8 cellular contexts compared by ENCODE assay signal in genomic region chr6:147203311-147204059, GRCh38. TPM values are rescaled to one million over a fixed set of nuclear protein-coding genes. Genes with fewer than 3 reads are reported as not detected.
DNase-seq lines count a peak whose midpoint lies in the region; ATAC-seq and TF ChIP-seq lines count a peak whose summit lies in the region.

No MANE protein-coding gene starts in this region.

- no peaks in the 10 kb centered on the region for H3K4me1 ChIP-seq in MM.1S (ENCODE audit: low read length)
- peaks cover 7% of the 10 kb centered on the region for H3K4me1 ChIP-seq in parathyroid adenoma
- peaks cover 0 to 9% (median 6%) of the 10 kb centered on the region in 4 donors for H3K4me1 ChIP-seq in tibial artery

- H4K20me1 ChIP-seq in MM.1S (ENCODE audit: insufficient read depth, low read length), result no peaks in the 10 kb centered on the region

- H2AFZ ChIP-seq in MM.1S (ENCODE audit: low read length) (peak overlapping the region; percentile 78), parathyroid adenoma (peak overlapping the region; percentile 74)

- no peaks in the 10 kb centered on the region for H3K27me3 Mint-ChIP-seq in activated naive CD8-positive, alpha-beta T cell

- TF ChIP-seq CTCF in MM.1S (IDR thresholded peaks at IDR 0.05; ENCODE audit: low read length), result no peak
- no peak for TF ChIP-seq CTCF in parathyroid adenoma (IDR thresholded peaks at IDR 0.05)
- no peak for TF ChIP-seq CTCF in tibial artery (IDR thresholded peaks at IDR 0.05)

- no peaks in the 10 kb centered on the region for H3K9me3 Mint-ChIP-seq in activated naive CD8-positive, alpha-beta T cell (ENCODE audit: low read depth)

- H3K4me3 Mint-ChIP-seq in activated naive CD8-positive, alpha-beta T cell, result peak overlapping the region; percentile 95

- H3K4me1 Mint-ChIP-seq in activated naive CD8-positive, alpha-beta T cell (ENCODE audit: low read depth), result peaks cover 45% of the 10 kb centered on the region

- H3K9ac ChIP-seq in MM.1S (ENCODE audit: low read length) (peak overlapping the region; percentile 66), parathyroid adenoma (peak overlapping the region; percentile 84)

- H3K36me3 Mint-ChIP-seq in activated naive CD8-positive, alpha-beta T cell, result no peaks in the 10 kb centered on the region

- H3K79me2 ChIP-seq in MM.1S (ENCODE audit: low read length) (no peaks in the 10 kb centered on the region), parathyroid adenoma (peaks cover 32% of the 10 kb centered on the region)

- no peaks in the 10 kb centered on the region for H3K27me3 ChIP-seq in MM.1S (replicated peaks; ENCODE audit: insufficient read depth, low read length)
- no peaks in the 10 kb centered on the region for H3K27me3 ChIP-seq in parathyroid adenoma (ENCODE audit: control insufficient read depth, insufficient read depth, low read length)
- H3K27me3 ChIP-seq in tibial artery, result no peaks in the 10 kb centered on the region

- H3K4me2 ChIP-seq in MM.1S (ENCODE audit: low read depth, low read length) (peak overlapping the region; percentile 72; the same call in 1 of the 2 replicates), parathyroid adenoma (ENCODE audit: low read length) (peak overlapping the region; percentile 89)

- H3K36me3 ChIP-seq in MM.1S (replicated peaks; ENCODE audit: insufficient read depth, low read length) (no peaks in the 10 kb centered on the region), parathyroid adenoma (ENCODE audit: control insufficient read depth, insufficient read depth, low read length) (peaks cover 15% of the 10 kb centered on the region), tibial artery (no peaks in the 10 kb centered on the region)

- H3F3A ChIP-seq in MM.1S (ENCODE audit: insufficient read depth, low read length), result peaks cover 12% of the 10 kb centered on the region

- DNase-seq in GM04504 (ENCODE audit: low read depth) (peak; percentile 66), HCEC 1CT (peak; percentile 78), MM.1S (peak; percentile 67), Right ventricle myocardium superior (peak; percentile 85), tibial artery (peak; percentile 45 to 86)

- H3K27ac Mint-ChIP-seq in activated naive CD8-positive, alpha-beta T cell, result peak overlapping the region; percentile 97

- H3K27ac ChIP-seq in MM.1S (ENCODE audit: low read length) (peak overlapping the region; percentile 77), parathyroid adenoma (peak overlapping the region; percentile 100), tibial artery (peak overlapping the region; percentile 97 to 99)

- ATAC-seq in SK-N-SH treated with all-trans-retinoic acid at 6 μM for 48 hours (peak; percentile 61), Right ventricle myocardium superior (ENCODE audit: poor library complexity) (peak; percentile 90)

- no peaks in the 10 kb centered on the region for H3K9me3 ChIP-seq in MM.1S (replicated peaks; ENCODE audit: insufficient read depth, low read length)
- H3K9me3 ChIP-seq in parathyroid adenoma (ENCODE audit: control insufficient read depth, low read length), result no peaks in the 10 kb centered on the region
- H3K9me3 ChIP-seq in tibial artery, result no peaks in the 10 kb centered on the region

- H3K4me3 ChIP-seq in MM.1S (ENCODE audit: low read length) (peak overlapping the region; percentile 72), parathyroid adenoma (ENCODE audit: low read depth, low read length) (peak overlapping the region; percentile 90), tibial artery (peak overlapping the region; percentile 68 to 82)

- no peaks in the 10 kb centered on the region for H3K9me2 ChIP-seq in MM.1S (replicated peaks; ENCODE audit: insufficient read depth, low read length)

- intact Hi-C loops in Right ventricle myocardium superior (cut with DNase I) (no loop called here), tibial artery (cut with DNase I; ENCODE audit: low total_unique reads) (no loop called here)

TF ChIP-seq in SK-N-SH treated with all-trans-retinoic acid at 6 μM for 48 hours, 23 proteins besides CTCF, POLR2A, EP300 and RAD21:
- TF ChIP-seq SNAI2 (CRISPR knock-in tag; IDR thresholded peaks at IDR 0.05), result no peak
- TF ChIP-seq RARB (CRISPR knock-in tag; IDR thresholded peaks at IDR 0.05), result no peak
- TF ChIP-seq PPARA (CRISPR knock-in tag; IDR thresholded peaks at IDR 0.05; ENCODE audit: borderline replicate concordance), result no peak
- no peak for TF ChIP-seq ARNTL (CRISPR knock-in tag; IDR thresholded peaks at IDR 0.05; ENCODE audit: borderline replicate concordance, low read depth)
- TF ChIP-seq ZFP3 (CRISPR knock-in tag; IDR thresholded peaks at IDR 0.05), result no peak
- no peak for TF ChIP-seq CREB5 (CRISPR knock-in tag; IDR thresholded peaks at IDR 0.05; ENCODE audit: low read depth)
- TF ChIP-seq ZFP30 (CRISPR knock-in tag; IDR thresholded peaks at IDR 0.05), result no peak
- TF ChIP-seq ZNF565 (CRISPR knock-in tag; conservative IDR thresholded peaks at IDR 0.05; ENCODE audit: low read depth), result no peak
- TF ChIP-seq TCF4 (CRISPR knock-in tag; IDR thresholded peaks at IDR 0.05; ENCODE audit: borderline replicate concordance), result 0 out of 2 replicates have a peak, but pooled peaks have one; percentile 15
- TF ChIP-seq TOX (CRISPR knock-in tag; IDR thresholded peaks at IDR 0.05; ENCODE audit: borderline replicate concordance), result no peak
- TF ChIP-seq BACH2 (CRISPR knock-in tag; IDR thresholded peaks at IDR 0.05; ENCODE audit: borderline replicate concordance), result no peak
- TF ChIP-seq OSR1 (CRISPR knock-in tag; IDR thresholded peaks at IDR 0.05), result no peak
- TF ChIP-seq ZNF70 (CRISPR knock-in tag; IDR thresholded peaks at IDR 0.05), result no peak
- peak; percentile 96 for TF ChIP-seq PATZ1 (CRISPR knock-in tag; IDR thresholded peaks at IDR 0.05; ENCODE audit: borderline replicate concordance)
- no peak for TF ChIP-seq POU6F1 (CRISPR knock-in tag; IDR thresholded peaks at IDR 0.05; ENCODE audit: borderline replicate concordance, low read depth)
TF ChIP-seq in SK-N-SH treated with all-trans-retinoic acid at 6 μM for 48 hours: peak in this region for 2.

RNA-seq across cellular contexts. Expression of gene STXBP5, which starts 0.7 kb away (rescaled TPM):
- total RNA-seq in Right ventricle myocardium superior, result 13.0 TPM

Comparison
In these comparisons a context has a peak if more than half of its experiments do, and no peak if none do; other contexts are left out.
1. Peak in every context shown above with its lines: DNase-seq, ATAC-seq, H3K4me3 ChIP-seq and H3K27ac ChIP-seq.